11 cellular contexts compared by ENCODE assay signal in the genomic region with DNA sequence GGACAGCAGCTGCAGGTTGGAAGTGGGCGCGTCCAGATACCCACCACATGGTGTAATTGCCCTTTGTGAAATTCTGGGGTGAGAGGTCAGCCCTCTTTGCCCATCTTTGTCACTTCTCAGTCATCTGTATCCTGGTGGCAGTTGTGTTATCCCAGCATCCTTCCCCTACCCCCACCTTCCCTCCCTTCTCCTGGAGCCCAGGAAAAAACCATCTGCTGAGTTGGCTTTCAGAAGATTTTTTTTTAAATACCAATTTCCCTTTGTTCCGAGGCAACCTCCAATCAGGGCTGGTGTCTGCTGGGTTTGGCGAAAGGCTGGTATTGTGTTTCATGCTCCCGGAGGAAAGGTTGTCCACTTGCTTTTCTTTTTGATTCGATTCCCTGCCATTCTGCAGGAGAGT. TPM values are rescaled to one million over a fixed set of nuclear protein-coding genes. Genes with fewer than 3 reads are reported as not detected.
DNase-seq lines count a peak whose midpoint lies in the region; ATAC-seq lines count a peak whose summit lies in the region.
"Had no signal": no experiment of that assay in that cellular context is flagged by ENCODE, and none has a peak within 500 bp of the region (broad histone marks: within the 10 kb centered on the region; RNA-seq: fewer than 3 reads in every experiment).

No MANE protein-coding gene starts in this region.

- H3K4me1 Mint-ChIP-seq in IgD-negative memory B cell: peaks cover 59 to 70% (median 67%) of the 10 kb centered on the region in 3 donors
- peaks cover 72% of the 10 kb centered on the region for H3K4me1 Mint-ChIP-seq in stimulated activated effector memory CD8-positive, alpha-beta T cell treated with anti-CD3 and anti-CD28 coated beads, Interleukin-12 subunit alpha, Interleukin-12 subunit beta, amount 100 ng/mL, for 72 hours

- DNase-seq in NCI-H524 (lab: John Stamatoyannopoulos, UW) (peak; percentile 59 to 89), fibroblast of peridontal ligament (ENCODE audit: extremely low read depth) (peak; percentile 56), mucosa of gallbladder (ENCODE audit: low spot score) (no peak)
- no peak for DNase-seq in stimulated activated effector memory CD8-positive, alpha-beta T cell treated with anti-CD3 and anti-CD28 coated beads, Interleukin-12 subunit alpha, Interleukin-12 subunit beta, amount 100 ng/mL, for 72 hours (ENCODE audit: low spot score in 2 of 2)
- DNase-seq in activated CD4-positive, alpha-beta T cell treated with anti-CD3 and anti-CD28 coated beads for 4 hours: no peak
- DNase-seq in stimulated activated CD4-positive, alpha-beta T cell treated with anti-CD3 and anti-CD28 coated beads, Interleukin-4, amount 100 ng/mL, for 4 hours: no peak
- DNase-seq: activated CD4-positive, CD25-positive, alpha-beta regulatory T cell; activated naive CD4-positive, alpha-beta T cell treated with anti-CD3 and anti-CD28 coated beads for 36 hours; effector CD8-positive, alpha-beta T cell had no signal

- no peaks in the 10 kb centered on the region for H3K27me3 Mint-ChIP-seq in IgD-negative memory B cell

- peaks cover 27% of the 10 kb centered on the region for H3K36me3 Mint-ChIP-seq in IgD-negative memory B cell
- peaks cover 47% of the 10 kb centered on the region for H3K36me3 Mint-ChIP-seq in stimulated activated effector memory CD8-positive, alpha-beta T cell treated with anti-CD3 and anti-CD28 coated beads, Interleukin-12 subunit alpha, Interleukin-12 subunit beta, amount 100 ng/mL, for 72 hours

- peak overlapping the region in 2 of 4 donors; percentile 70 to 87 for H3K4me3 Mint-ChIP-seq in IgD-negative memory B cell
- H3K4me3 Mint-ChIP-seq in stimulated activated effector memory CD8-positive, alpha-beta T cell treated with anti-CD3 and anti-CD28 coated beads, Interleukin-12 subunit alpha, Interleukin-12 subunit beta, amount 100 ng/mL, for 72 hours: no peak overlapping the region
- H3K4me3 Mint-ChIP-seq: activated naive CD4-positive, alpha-beta T cell treated with anti-CD3 and anti-CD28 coated beads for 36 hours had no signal

- no peaks in the 10 kb centered on the region for H3K9me3 Mint-ChIP-seq in IgD-negative memory B cell
- H3K9me3 Mint-ChIP-seq in stimulated activated effector memory CD8-positive, alpha-beta T cell treated with anti-CD3 and anti-CD28 coated beads, Interleukin-12 subunit alpha, Interleukin-12 subunit beta, amount 100 ng/mL, for 72 hours: no peaks in the 10 kb centered on the region
- H3K9me3 Mint-ChIP-seq: activated naive CD4-positive, alpha-beta T cell treated with anti-CD3 and anti-CD28 coated beads for 36 hours had no signal

- ATAC-seq in stimulated activated effector memory CD8-positive, alpha-beta T cell treated with anti-CD3 and anti-CD28 coated beads, Interleukin-12 subunit alpha, Interleukin-12 subunit beta, amount 100 ng/mL, for 72 hours: no peak
- no peak for ATAC-seq in HG03378 (IDR thresholded peaks at IDR 0.05; ENCODE audit: unreplicated experiment)

- peak overlapping the region; percentile 5 to 56 (median 15) for H3K27ac Mint-ChIP-seq in IgD-negative memory B cell
- H3K27ac Mint-ChIP-seq in stimulated activated effector memory CD8-positive, alpha-beta T cell treated with anti-CD3 and anti-CD28 coated beads, Interleukin-12 subunit alpha, Interleukin-12 subunit beta, amount 100 ng/mL, for 72 hours: peak overlapping the region; percentile 62
- H3K27ac Mint-ChIP-seq: activated naive CD4-positive, alpha-beta T cell treated with anti-CD3 and anti-CD28 coated beads for 36 hours had no signal

RNA-seq across cellular contexts. Expression of gene SETBP1, which starts 35.2 kb away (rescaled TPM):
- polyA plus RNA-seq in IgD-negative memory B cell: 16.8 TPM
- total RNA-seq in mucosa of gallbladder: 36.2 TPM

Comparison
In these comparisons a context has a peak if more than half of its experiments do, and no peak if none do; other contexts are left out.
1. DNase-seq: peak in NCI-H524 (2 of 2) and fibroblast of peridontal ligament (single experiment); none in stimulated activated effector memory CD8-positive, alpha-beta T cell treated with anti-CD3 and anti-CD28 coated beads, Interleukin-12 subunit alpha, Interleukin-12 subunit beta, amount 100 ng/mL, for 72 hours (0 of 2), activated CD4-positive, alpha-beta T cell treated with anti-CD3 and anti-CD28 coated beads for 4 hours (0 of 2), stimulated activated CD4-positive, alpha-beta T cell treated with anti-CD3 and anti-CD28 coated beads, Interleukin-4, amount 100 ng/mL, for 4 hours (0 of 2) and mucosa of gallbladder (single experiment).